In the genomic region with DNA sequence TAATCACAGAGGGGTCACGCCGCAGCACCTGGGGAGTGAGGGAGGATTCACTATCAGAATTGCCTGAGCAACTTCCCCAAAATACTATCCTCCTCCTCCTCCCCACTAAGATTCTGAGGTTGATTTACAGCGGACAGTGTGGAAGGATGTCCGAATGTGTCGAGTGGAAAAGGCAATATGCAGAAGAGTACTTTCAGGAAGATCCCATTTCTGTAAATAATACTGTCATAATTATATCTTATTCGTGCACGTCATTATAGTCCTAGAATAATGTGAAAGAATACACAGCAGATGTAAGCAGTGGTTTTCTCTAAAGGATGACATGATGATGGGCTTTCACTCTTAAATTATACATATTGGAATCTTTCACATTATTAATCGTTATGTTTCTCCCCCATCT, we compare ENCODE assay signal across 23 cellular contexts.
"Had no signal": no experiment of that assay in that cellular context is flagged by ENCODE, and none has a peak within 500 bp of the region (broad histone marks: within the 10 kb centered on the region; RNA-seq: fewer than 3 reads in every experiment).

No MANE protein-coding gene starts in this region.

- H3K36me3 Mint-ChIP-seq: activated naive CD4-positive, alpha-beta T cell treated with anti-CD3 and anti-CD28 coated beads, Interleukin-2, amount 10 ng/mL, durations not matched to agents 7 days and 5 days; activated naive CD8-positive, alpha-beta T cell treated with anti-CD3 and anti-CD28 coated beads for 36 hours had no signal

- H3K36me3 ChIP-seq: brain microvascular endothelial cell, cardiac muscle cell, Peyer's patch, WERI-Rb-1 had no signal

- H3K4me3 Mint-ChIP-seq: activated CD8-positive, alpha-beta T cell treated with anti-CD3 and anti-CD28 coated beads for 36 hours; activated naive CD4-positive, alpha-beta T cell treated with anti-CD3 and anti-CD28 coated beads, Interleukin-2, amount 10 ng/mL, durations not matched to agents 7 days and 5 days; activated naive CD8-positive, alpha-beta T cell treated with anti-CD3 and anti-CD28 coated beads for 36 hours; activated T-cell treated with anti-CD3 and anti-CD28 coated beads, Interleukin-2, amount 50 U/mL, for 72 hours; T-helper 17 cell had no signal

- H3K4me3 ChIP-seq: cardiac muscle cell, Peyer's patch had no signal

- DNase-seq: activated CD4-positive, alpha-beta T cell treated with anti-CD3 and anti-CD28 coated beads for 4 hours; activated CD8-positive, alpha-beta memory T cell treated with anti-CD3 and anti-CD28 coated beads, Interleukin-2, amount 50 U/mL, for 4 hours; activated CD8-positive, alpha-beta T cell treated with anti-CD3 and anti-CD28 coated beads for 36 hours; activated gamma-delta T cell treated with Interleukin-2 at 50 U/mL for 16 hours; activated naive CD4-positive, alpha-beta T cell treated with anti-CD3 and anti-CD28 coated beads, Interleukin-2, amount 10 ng/mL, durations not matched to agents 7 days and 5 days; activated naive CD8-positive, alpha-beta T cell treated with anti-CD3 and anti-CD28 coated beads for 36 hours; activated T-cell treated with anti-CD3 and anti-CD28 coated beads, Interleukin-2, amount 50 U/mL, for 72 hours; brain microvascular endothelial cell; KG1; NCI-H1092; NCI-H1930; NCI-H2107; NCI-H2171 treated with DMSO at 0.1 percent for 48 hours; NCI-H510A treated with DMSO at 0.1 percent for 48 hours; NCI-H748 treated with DMSO at 0.1 percent for 48 hours; Peyer's patch; Right ventricle myocardium superior; T-helper 17 cell; T-helper 9 cell; WERI-Rb-1 had no signal

- H3K4me1 ChIP-seq: Peyer's patch had no signal

- H3K4me1 Mint-ChIP-seq: activated naive CD4-positive, alpha-beta T cell treated with anti-CD3 and anti-CD28 coated beads, Interleukin-2, amount 10 ng/mL, durations not matched to agents 7 days and 5 days had no signal

- ATAC-seq: activated CD8-positive, alpha-beta T cell treated with anti-CD3 and anti-CD28 coated beads for 36 hours; activated T-cell treated with anti-CD3 and anti-CD28 coated beads, Interleukin-2, amount 50 U/mL, for 72 hours; T-helper 17 cell had no signal

- H3K27ac Mint-ChIP-seq: activated CD8-positive, alpha-beta T cell treated with anti-CD3 and anti-CD28 coated beads for 36 hours; activated naive CD4-positive, alpha-beta T cell treated with anti-CD3 and anti-CD28 coated beads, Interleukin-2, amount 10 ng/mL, durations not matched to agents 7 days and 5 days; activated naive CD8-positive, alpha-beta T cell treated with anti-CD3 and anti-CD28 coated beads for 36 hours; activated T-cell treated with anti-CD3 and anti-CD28 coated beads, Interleukin-2, amount 50 U/mL, for 72 hours; activated T-helper 2 cell treated with anti-CD3 and anti-CD28 coated beads, Interferon-gamma antibody, Interleukin-2, Interleukin-4, amounts not matched to agents 10 μg/mL and 5 μg/mL and 100 μg/mL, durations not matched to agents 14 hours and 24 hours and 36 hours; T-helper 17 cell had no signal

- H3K9me3 ChIP-seq: Peyer's patch had no signal

- H3K9me3 Mint-ChIP-seq: activated CD8-positive, alpha-beta T cell treated with anti-CD3 and anti-CD28 coated beads for 36 hours; activated naive CD4-positive, alpha-beta T cell treated with anti-CD3 and anti-CD28 coated beads, Interleukin-2, amount 10 ng/mL, durations not matched to agents 7 days and 5 days; activated naive CD8-positive, alpha-beta T cell treated with anti-CD3 and anti-CD28 coated beads for 36 hours; activated T-cell treated with anti-CD3 and anti-CD28 coated beads, Interleukin-2, amount 50 U/mL, for 72 hours; activated T-helper 2 cell treated with anti-CD3 and anti-CD28 coated beads, Interferon-gamma antibody, Interleukin-2, Interleukin-4, amounts not matched to agents 10 μg/mL and 5 μg/mL and 100 μg/mL, durations not matched to agents 14 hours and 24 hours and 36 hours had no signal

- H3K27me3 ChIP-seq: brain microvascular endothelial cell, cardiac muscle cell, Peyer's patch had no signal

- H3K27ac ChIP-seq: brain microvascular endothelial cell, Peyer's patch, RWPE1 had no signal
